In the genomic region with DNA sequence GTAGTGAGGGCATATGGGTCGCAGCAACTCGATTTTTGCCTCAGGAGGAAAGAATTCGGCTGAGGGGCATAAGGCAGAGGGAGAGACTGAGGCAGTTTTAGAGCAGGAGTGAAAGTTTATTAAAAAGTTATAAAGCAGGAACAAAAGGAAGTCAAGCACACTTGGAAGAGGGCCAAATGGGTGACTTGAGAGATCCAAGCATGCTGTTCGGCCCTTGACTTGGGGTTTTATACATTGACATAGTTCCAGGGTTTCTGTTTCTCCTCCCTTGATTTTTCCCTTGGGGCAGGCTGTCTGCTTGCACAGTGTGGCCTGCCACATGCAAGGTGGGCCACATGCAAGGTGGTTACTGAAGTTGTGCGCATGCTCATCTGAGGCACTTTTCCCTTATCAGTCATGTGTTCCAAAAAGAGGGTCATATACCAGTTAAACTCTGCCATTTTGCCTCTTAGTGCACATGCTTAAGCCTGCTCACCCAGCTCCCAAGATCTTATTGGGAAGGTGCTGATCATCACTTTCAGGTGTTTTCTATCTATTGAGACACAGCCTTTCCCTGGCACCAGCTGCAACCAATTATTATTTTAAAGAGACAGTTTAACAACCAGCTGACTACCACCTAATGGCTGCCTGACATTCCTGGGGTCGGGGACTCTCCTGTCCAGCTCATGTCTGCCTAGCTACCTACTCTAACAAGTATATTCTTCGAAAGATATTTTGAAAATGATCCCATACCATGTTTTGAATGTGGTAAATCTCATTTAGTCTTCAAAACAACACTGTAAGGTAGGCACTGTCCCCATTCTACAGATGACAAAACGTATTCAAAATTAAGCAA, we compare ENCODE assay signal across 22 cellular contexts. TPM values are rescaled to one million over a fixed set of nuclear protein-coding genes. Genes with fewer than 3 reads are reported as not detected.
DNase-seq lines count a peak whose midpoint lies in the region; ATAC-seq, FAIRE-seq and TF ChIP-seq lines count a peak whose summit lies in the region.
"Had no signal": no experiment of that assay in that cellular context is flagged by ENCODE, and none has a peak within 500 bp of the region (broad histone marks: within the 10 kb centered on the region; RNA-seq: fewer than 3 reads in every experiment).

No MANE protein-coding gene starts in this region.

- H3K9ac ChIP-seq in GM23248 (no peak overlapping the region), astrocyte (ENCODE audit: low read length) (no peak overlapping the region)

- H3K4me2 ChIP-seq in GM23248 (ENCODE audit: unreplicated experiment) = no peak overlapping the region
- H3K4me2 ChIP-seq in astrocyte (ENCODE audit: low read length) = no peak overlapping the region
- H3K4me2 ChIP-seq: hepatocyte had no signal

- no peak overlapping the region for H3K4me3 ChIP-seq in CD8-positive, alpha-beta T cell (ENCODE audit: low read depth, low read length)
- H3K4me3 ChIP-seq in GM23248 (no peak overlapping the region), astrocyte (ENCODE audit: insufficient read depth, low read depth, low read length) (no peak overlapping the region), left lung (no peak overlapping the region), lower lobe of right lung (no peak overlapping the region)
- H3K4me3 ChIP-seq: HAP-1, hepatocyte, Peyer's patch, sigmoid colon, transverse colon had no signal

- POLR2A ChIA-PET in CD8-positive, alpha-beta T cell (lab: Charles Lee) = interaction anchor here (1.0 kb wide), 1 partner anchor 17 kb away, joined by 3 read pairs; no protein-coding TSS in a partner anchor

- in situ Hi-C loops in GM23248 (cut with MboI) = no loop called here

- 0 out of 2 replicates have a peak, but pooled peaks cover 5% of the 10 kb centered on the region for H3F3A ChIP-seq in GM23248 (ENCODE audit: insufficient read depth)

- no peaks in the 10 kb centered on the region for H3K27me3 Mint-ChIP-seq in CD8-positive, alpha-beta T cell (ENCODE audit: low read depth)
- H3K27me3 Mint-ChIP-seq in astrocyte (ENCODE audit: low read depth, unreplicated experiment) = peaks cover 2% of the 10 kb centered on the region

- TF ChIP-seq CTCF in CD8-positive, alpha-beta T cell (IDR thresholded peaks at IDR 0.05) = no peak
- TF ChIP-seq CTCF in astrocyte (IDR thresholded peaks at IDR 0.05; ENCODE audit: insufficient read depth, low read depth, low read length) = no peak
- no peak for TF ChIP-seq CTCF in left lung (IDR thresholded peaks at IDR 0.05)
- no peak for TF ChIP-seq CTCF in lower lobe of right lung (IDR thresholded peaks at IDR 0.05)

- 75% methylated on average over 8 of the region's 8 CpGs for WGBS in GM23248 (ENCODE audit: low coverage in 1 of 2, low lambda C conversion rate in 2 of 2, missing lambda C conversion rate in 2 of 2), 2 experiments

- no peaks in the 10 kb centered on the region for H3K4me1 ChIP-seq in CD8-positive, alpha-beta T cell (ENCODE audit: insufficient read depth, low read length)
- H3K4me1 ChIP-seq in GM23248 (ENCODE audit: insufficient read depth) (peaks cover 18% of the 10 kb centered on the region), astrocyte (ENCODE audit: insufficient read depth, low read length) (peaks cover 19% of the 10 kb centered on the region), left lung (peaks cover 5 to 7% of the 10 kb centered on the region in 2 donors), lower lobe of right lung (no peaks in the 10 kb centered on the region)
- H3K4me1 ChIP-seq: HAP-1, Peyer's patch had no signal

- no peaks in the 10 kb centered on the region for H3K79me2 ChIP-seq in GM23248 (ENCODE audit: insufficient read depth)
- no peaks in the 10 kb centered on the region for H3K79me2 ChIP-seq in astrocyte (ENCODE audit: insufficient read depth, low read length)
- H3K79me2 ChIP-seq: hepatocyte had no signal

- peak overlapping the region; percentile 20 for H3K27ac Mint-ChIP-seq in CD8-positive, alpha-beta T cell
- no peak overlapping the region for H3K27ac Mint-ChIP-seq in astrocyte (ENCODE audit: unreplicated experiment)
- H3K27ac Mint-ChIP-seq: activated naive CD4-positive, alpha-beta T cell treated with anti-CD3 and anti-CD28 coated beads for 36 hours; memory B cell; naive B cell had no signal

- H3K27me3 ChIP-seq in CD8-positive, alpha-beta T cell (ENCODE audit: insufficient read depth, low read length) = no peaks in the 10 kb centered on the region
- H3K27me3 ChIP-seq in GM23248 (replicated peaks; ENCODE audit: insufficient read depth) (no peaks in the 10 kb centered on the region), astrocyte (ENCODE audit: insufficient read depth, low read length) (no peaks in the 10 kb centered on the region), left lung (no peaks in the 10 kb centered on the region), lower lobe of right lung (ENCODE audit: low read depth) (no peaks in the 10 kb centered on the region)
- H3K27me3 ChIP-seq: hepatocyte, Peyer's patch, sigmoid colon, transverse colon had no signal

- no peaks in the 10 kb centered on the region for H3K9me3 ChIP-seq in CD8-positive, alpha-beta T cell (ENCODE audit: low read length)
- H3K9me3 ChIP-seq in GM23248 (ENCODE audit: low read depth) (no peaks in the 10 kb centered on the region), astrocyte (ENCODE audit: insufficient read depth, low read depth, low read length) (no peaks in the 10 kb centered on the region), left lung (no peaks in the 10 kb centered on the region), lower lobe of right lung (no peaks in the 10 kb centered on the region)
- H3K9me3 ChIP-seq: HAP-1, Peyer's patch, sigmoid colon, transverse colon had no signal

- peaks cover 9% of the 10 kb centered on the region for H3K36me3 Mint-ChIP-seq in CD8-positive, alpha-beta T cell
- H3K36me3 Mint-ChIP-seq in astrocyte (ENCODE audit: low read depth, unreplicated experiment) = no peaks in the 10 kb centered on the region
- H3K36me3 Mint-ChIP-seq: memory B cell had no signal

- H2AFZ ChIP-seq in GM23248 (no peak overlapping the region), astrocyte (ENCODE audit: low read depth, low read length) (no peak overlapping the region)
- H2AFZ ChIP-seq: hepatocyte had no signal

- no peaks in the 10 kb centered on the region for H3K9me2 ChIP-seq in GM23248 (ENCODE audit: insufficient read depth)

- peaks cover 27% of the 10 kb centered on the region for H3K4me1 Mint-ChIP-seq in CD8-positive, alpha-beta T cell (ENCODE audit: low read depth)
- peaks cover 18% of the 10 kb centered on the region for H3K4me1 Mint-ChIP-seq in astrocyte (ENCODE audit: low read depth, unreplicated experiment)
- H3K4me1 Mint-ChIP-seq: memory B cell, naive B cell had no signal

- H3K9me3 Mint-ChIP-seq in CD8-positive, alpha-beta T cell = no peaks in the 10 kb centered on the region
- no peaks in the 10 kb centered on the region for H3K9me3 Mint-ChIP-seq in astrocyte (ENCODE audit: unreplicated experiment)
- H3K9me3 Mint-ChIP-seq: activated naive CD4-positive, alpha-beta T cell treated with anti-CD3 and anti-CD28 coated beads for 36 hours; memory B cell had no signal

- FAIRE-seq in astrocyte (lab: Jason Lieb, UNC) = no peak
- FAIRE-seq: D721Med had no signal

- intact Hi-C loops in CD8-positive, alpha-beta T cell (cut with DNase I, micrococcal nuclease) = no loop called here
- intact Hi-C loops in left lung (cut with DNase I) = no loop called here
- intact Hi-C loops in lower lobe of right lung (cut with DNase I) = no loop called here

- no peaks in the 10 kb centered on the region for H4K20me1 ChIP-seq in GM23248 (ENCODE audit: insufficient read depth)
- H4K20me1 ChIP-seq in astrocyte (ENCODE audit: insufficient read depth, low read length) = no peaks in the 10 kb centered on the region

- no peak for DNase-seq in CD8-positive, alpha-beta T cell
- peak; percentile 29 for DNase-seq in GM23248
- no peak for DNase-seq in astrocyte (ENCODE audit: low read depth)
- DNase-seq in left lung = no peak
- no peak for DNase-seq in lower lobe of right lung
- DNase-seq in NCI-H2107 treated with DMSO at 0.1 percent for 48 hours (lab: John Stamatoyannopoulos, UW; ENCODE audit: unreplicated experiment) = no peak
- DNase-seq: activated CD4-positive, alpha-beta T cell treated with anti-CD3 and anti-CD28 coated beads, Interleukin-2, amount 50 U/mL, for 48 hours; activated naive CD4-positive, alpha-beta T cell treated with anti-CD3 and anti-CD28 coated beads for 36 hours; GDM1; islet precursor cell; naive B cell; NCI-H1417 treated with DMSO at 0.1 percent for 48 hours; NCI-H748 treated with DMSO at 0.1 percent for 48 hours; Peyer's patch; sigmoid colon; stimulated activated naive CD8-positive, alpha-beta T cell treated with anti-CD3 and anti-CD28 coated beads, Interleukin-15, Interleukin-2, amounts not matched to agents 100 U/mL and 50 U/mL, for 24 hours; transverse colon had no signal

- no peaks in the 10 kb centered on the region for H3K36me3 ChIP-seq in CD8-positive, alpha-beta T cell (ENCODE audit: insufficient read depth, low read length)
- H3K36me3 ChIP-seq in GM23248 (ENCODE audit: low read depth) (no peaks in the 10 kb centered on the region), astrocyte (ENCODE audit: insufficient read depth, low read length) (no peaks in the 10 kb centered on the region), left lung (no peaks in the 10 kb centered on the region), lower lobe of right lung (no peaks in the 10 kb centered on the region)
- H3K36me3 ChIP-seq: HAP-1, Peyer's patch, sigmoid colon, transverse colon had no signal

- CTCF ChIA-PET in CD8-positive, alpha-beta T cell (lab: Charles Lee) = interaction anchor here (1.2 kb wide), 1 partner anchor 17 kb away, joined by 3 read pairs; no protein-coding TSS in a partner anchor

- no peak overlapping the region for H3K27ac ChIP-seq in CD8-positive, alpha-beta T cell (ENCODE audit: low read depth, low read length)
- H3K27ac ChIP-seq in GM23248 (no peak overlapping the region), astrocyte (ENCODE audit: low read depth, low read length) (no peak overlapping the region), left lung (no peak overlapping the region), lower lobe of right lung (no peak overlapping the region)
- H3K27ac ChIP-seq: hepatocyte, Peyer's patch, sigmoid colon, transverse colon had no signal

- no peak for ATAC-seq in CD8-positive, alpha-beta T cell
- ATAC-seq in left lung (peak; percentile 51), HG03108 (IDR thresholded peaks at IDR 0.05; ENCODE audit: unreplicated experiment) (no peak), lower lobe of right lung (no peak)
- ATAC-seq: stimulated activated naive CD8-positive, alpha-beta T cell treated with anti-CD3 and anti-CD28 coated beads, Interleukin-15, Interleukin-2, amounts not matched to agents 100 U/mL and 50 U/mL, for 24 hours had no signal

- no peak overlapping the region for H3K4me3 Mint-ChIP-seq in CD8-positive, alpha-beta T cell
- H3K4me3 Mint-ChIP-seq in astrocyte (ENCODE audit: unreplicated experiment) = peak overlapping the region; percentile 47
- H3K4me3 Mint-ChIP-seq: activated naive CD4-positive, alpha-beta T cell treated with anti-CD3 and anti-CD28 coated beads for 36 hours; memory B cell; naive B cell had no signal

RNA-seq across cellular contexts. Expression of a gene that starts 19.9 kb away (rescaled TPM):
- total RNA-seq in CD8-positive, alpha-beta T cell = 1 to 10 TPM; 3.5 to 4.3 TPM
- total RNA-seq in GM23248 (2014; rRNA removed; shearing (Covaris generic)) = 6.2 and 7.2 TPM in 2 replicates
- polyA plus RNA-seq in GM23248 (2016; fragmentation: Nextera tagmentation; extraction: Ambion mirVana) = 9.1 TPM in 2 replicates
- total RNA-seq in astrocyte (0.26 TPM in 1 of 2 replicates, not detected in the other), left lung (10 to 100 TPM in 1 of 2 donors, 1 to 10 TPM in 1; 8.9 to 19.2 TPM), lower lobe of right lung (6.2 TPM)
